Comparison of ENCODE assay signal across 4 cellular contexts in the genomic region with DNA sequence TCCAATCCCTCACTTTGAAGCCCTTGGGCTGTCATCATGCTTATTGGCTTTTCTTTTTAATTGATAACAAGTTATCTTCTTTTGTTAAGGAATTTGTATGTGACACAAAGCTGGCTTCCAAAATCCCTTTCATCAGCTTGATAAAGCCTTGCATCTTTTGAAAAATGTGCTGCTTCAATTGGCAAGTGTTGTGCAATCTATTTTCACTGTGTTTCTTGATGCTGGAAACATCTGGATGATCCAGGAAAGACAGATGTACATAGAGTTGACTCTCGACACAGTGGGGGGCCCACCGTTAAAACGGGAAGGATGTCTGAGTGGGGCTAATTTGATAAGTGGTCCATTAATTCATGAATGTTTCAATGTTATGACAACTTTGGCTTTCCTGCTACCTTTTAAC.
TF ChIP-seq lines count a peak whose summit lies in the region.

No MANE protein-coding gene starts in this region.

TF ChIP-seq in HepG2, 621 proteins besides CTCF, POLR2A, EP300 and RAD21:
- TF ChIP-seq, protein P1, sequence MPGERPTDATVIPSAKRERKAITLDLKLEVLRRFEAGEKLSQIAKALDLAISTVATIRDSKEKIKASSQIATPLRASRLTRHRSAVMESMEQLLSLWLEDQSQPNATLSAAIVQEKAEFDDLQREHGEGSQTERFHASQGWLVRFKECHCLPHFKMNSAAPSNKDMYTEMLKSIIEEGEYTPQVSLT (CRISPR knock-in tag; IDR thresholded peaks at IDR 0.05; ENCODE audit: borderline replicate concordance, low read depth), result no peak
- peak; percentile 58; the same call in 1 of the 2 replicates for TF ChIP-seq CEBPB (IDR thresholded peaks at IDR 0.05; ENCODE audit: borderline replicate concordance, low read depth, low read length)

TF ChIP-seq in K562, 482 proteins besides CTCF, POLR2A, EP300 and RAD21:
- peak; percentile 31; the same call in 1 of the 2 replicates for TF ChIP-seq CEBPB (tag; IDR thresholded peaks at IDR 0.05)
- no peak for TF ChIP-seq U2AF1 (optimal IDR thresholded peaks at IDR 0.05; ENCODE audit: low read depth, low read length)
- TF ChIP-seq MTF1 (CRISPR knock-in tag; IDR thresholded peaks at IDR 0.05; ENCODE audit: borderline replicate concordance), result no peak
- TF ChIP-seq, protein P2, sequence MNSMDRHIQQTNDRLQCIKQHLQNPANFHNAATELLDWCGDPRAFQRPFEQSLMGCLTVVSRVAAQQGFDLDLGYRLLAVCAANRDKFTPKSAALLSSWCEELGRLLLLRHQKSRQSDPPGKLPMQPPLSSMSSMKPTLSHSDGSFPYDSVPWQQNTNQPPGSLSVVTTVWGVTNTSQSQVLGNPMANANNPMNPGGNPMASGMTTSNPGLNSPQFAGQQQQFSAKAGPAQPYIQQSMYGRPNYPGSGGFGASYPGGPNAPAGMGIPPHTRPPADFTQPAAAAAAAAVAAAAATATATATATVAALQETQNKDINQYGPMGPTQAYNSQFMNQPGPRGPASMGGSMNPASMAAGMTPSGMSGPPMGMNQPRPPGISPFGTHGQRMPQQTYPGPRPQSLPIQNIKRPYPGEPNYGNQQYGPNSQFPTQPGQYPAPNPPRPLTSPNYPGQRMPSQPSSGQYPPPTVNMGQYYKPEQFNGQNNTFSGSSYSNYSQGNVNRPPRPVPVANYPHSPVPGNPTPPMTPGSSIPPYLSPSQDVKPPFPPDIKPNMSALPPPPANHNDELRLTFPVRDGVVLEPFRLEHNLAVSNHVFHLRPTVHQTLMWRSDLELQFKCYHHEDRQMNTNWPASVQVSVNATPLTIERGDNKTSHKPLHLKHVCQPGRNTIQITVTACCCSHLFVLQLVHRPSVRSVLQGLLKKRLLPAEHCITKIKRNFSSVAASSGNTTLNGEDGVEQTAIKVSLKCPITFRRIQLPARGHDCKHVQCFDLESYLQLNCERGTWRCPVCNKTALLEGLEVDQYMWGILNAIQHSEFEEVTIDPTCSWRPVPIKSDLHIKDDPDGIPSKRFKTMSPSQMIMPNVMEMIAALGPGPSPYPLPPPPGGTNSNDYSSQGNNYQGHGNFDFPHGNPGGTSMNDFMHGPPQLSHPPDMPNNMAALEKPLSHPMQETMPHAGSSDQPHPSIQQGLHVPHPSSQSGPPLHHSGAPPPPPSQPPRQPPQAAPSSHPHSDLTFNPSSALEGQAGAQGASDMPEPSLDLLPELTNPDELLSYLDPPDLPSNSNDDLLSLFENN (IDR thresholded peaks at IDR 0.05; ENCODE audit: low read depth in 2 of 2, low read length in 2 of 2), result no peak

TF ChIP-seq in neural cell, 6 proteins besides CTCF, POLR2A, EP300 and RAD21:
- TF ChIP-seq SMC3 (conservative IDR thresholded peaks at IDR 0.05; ENCODE audit: poor library complexity) (no peak), TAF1 (IDR thresholded peaks at IDR 0.05; ENCODE audit: low read depth) (no peak)

TF ChIP-seq in WTC11, 78 proteins besides CTCF, POLR2A, EP300 and RAD21:
- no peak for TF ChIP-seq SOX15 (CRISPR knock-in tag; IDR thresholded peaks at IDR 0.05)
- no peak for TF ChIP-seq ZNF263 (CRISPR knock-in tag; IDR thresholded peaks at IDR 0.05; ENCODE audit: low read depth)
- no peak for TF ChIP-seq CREM (CRISPR knock-in tag; IDR thresholded peaks at IDR 0.05)
- TF ChIP-seq ZSCAN18 (CRISPR knock-in tag; IDR thresholded peaks at IDR 0.05), result no peak
